ENCODE assay signal across 20 cellular contexts in the genomic region with DNA sequence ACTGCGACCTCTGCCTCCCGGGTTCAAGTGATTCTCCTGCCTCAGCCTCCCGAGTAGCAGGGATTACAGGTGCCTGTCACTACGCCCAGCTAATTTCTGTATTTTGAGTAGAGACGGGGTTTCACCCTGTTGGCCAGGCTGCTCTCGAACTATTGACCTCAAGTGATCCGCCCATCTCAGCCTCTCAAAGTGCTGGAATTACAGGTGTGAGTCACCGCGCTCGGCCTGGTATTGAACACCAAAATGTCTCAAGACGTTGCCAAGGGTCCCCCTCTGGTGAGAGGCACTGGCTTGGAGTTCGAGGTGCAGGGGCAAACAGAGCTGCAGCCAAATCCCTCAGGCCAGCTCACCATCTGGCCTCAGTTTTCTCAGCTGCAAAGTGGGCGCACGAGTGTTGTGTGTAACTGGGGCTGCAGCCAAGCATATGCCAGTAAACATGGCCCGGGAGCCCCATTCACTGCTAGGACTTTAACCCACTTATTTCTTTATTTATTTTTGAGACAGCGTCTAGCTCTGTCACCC. TPM values are rescaled to one million over a fixed set of nuclear protein-coding genes. Genes with fewer than 3 reads are reported as not detected.
DNase-seq lines count a peak whose midpoint lies in the region; ATAC-seq, FAIRE-seq and TF ChIP-seq lines count a peak whose summit lies in the region.
"Had no signal": no experiment of that assay in that cellular context is flagged by ENCODE, and none has a peak within 500 bp of the region (broad histone marks: within the 10 kb centered on the region; RNA-seq: fewer than 3 reads in every experiment).

No MANE protein-coding gene starts in this region.

- H3K36me3 Mint-ChIP-seq in activated CD8-positive, alpha-beta memory T cell treated with anti-CD3 and anti-CD28 coated beads, Interleukin-2, amount 10 ng/mL, durations not matched to agents 7 days and 5 days, result no peaks in the 10 kb centered on the region
- H3K36me3 Mint-ChIP-seq: CD4-positive, CD25-positive, alpha-beta regulatory T cell; CD8-positive, alpha-beta memory T cell had no signal

- H3K4me3 ChIP-seq in A549 (no peak overlapping the region), H7 (ENCODE audit: insufficient read depth, low read depth, low read length) (no peak overlapping the region), colonic mucosa (no peak overlapping the region), neuronal stem cell (ENCODE audit: low read length in 2 of 2) (no peak overlapping the region), brain microvascular endothelial cell (ENCODE audit: low read depth, low read length) (no peak overlapping the region)
- H3K4me3 ChIP-seq: GM23338 had no signal

- H2AFZ ChIP-seq in neuronal stem cell (ENCODE audit: low read length), result no peak overlapping the region
- H2AFZ ChIP-seq: GM23338 had no signal

- H3K9me3 Mint-ChIP-seq in activated CD8-positive, alpha-beta memory T cell treated with anti-CD3 and anti-CD28 coated beads, Interleukin-2, amount 10 ng/mL, durations not matched to agents 7 days and 5 days (ENCODE audit: low read depth), result no peaks in the 10 kb centered on the region
- H3K9me3 Mint-ChIP-seq: CD8-positive, alpha-beta memory T cell; GM23338; H9 had no signal

- H3K9me3 ChIP-seq in A549 (no peaks in the 10 kb centered on the region), colonic mucosa (no peaks in the 10 kb centered on the region), neuronal stem cell (replicated peaks in 1 of 2; ENCODE audit: control insufficient read depth in 2 of 2, insufficient read depth in 1 of 2, low read depth in 1 of 2, low read length in 2 of 2) (no peaks in the 10 kb centered on the region)
- H3K9me3 ChIP-seq: BE2C had no signal

- FAIRE-seq in A549 (lab: Jason Lieb, UNC), result no peak
- FAIRE-seq: D721Med, G401.6, GM12891 had no signal

- in situ Hi-C loops in brain microvascular endothelial cell (cut with HindIII; ENCODE audit: low pct_ligation_motif_present, low sequenced_read_pairs), result no loop called here

- H3K9ac ChIP-seq in colonic mucosa (ENCODE audit: low read depth in 2 of 2, low read length in 2 of 2) (no peak overlapping the region), neuronal stem cell (ENCODE audit: low read depth, low read length, poor library complexity) (no peak overlapping the region)

- H3K4me3 Mint-ChIP-seq in activated CD8-positive, alpha-beta memory T cell treated with anti-CD3 and anti-CD28 coated beads, Interleukin-2, amount 10 ng/mL, durations not matched to agents 7 days and 5 days, result no peak overlapping the region
- H3K4me3 Mint-ChIP-seq: CD4-positive, CD25-positive, alpha-beta regulatory T cell; CD8-positive, alpha-beta memory T cell; GM23338; H9 had no signal

- no peak overlapping the region for H3K14ac ChIP-seq in neuronal stem cell (ENCODE audit: low read length)

- POLR2A ChIA-PET in A549 (lab: Yijun Ruan, JAX), result no interaction called here

- H2BK15ac ChIP-seq in neuronal stem cell (ENCODE audit: low read length), result peak overlapping the region; percentile 55

- WGBS in A549 (ENCODE audit: missing lambda C conversion rate), result 61% methylated on average over 10 of the region's 16 CpGs
- no CpG with 5 or more reads among the region's 16 CpGs for WGBS in neuronal stem cell (ENCODE audit: extremely low coverage in 2 of 2, insufficient read length in 2 of 2, insufficient replicate concordance in 1 of 2), 2 donors

- peaks cover 22% of the 10 kb centered on the region for H3K27me3 Mint-ChIP-seq in activated CD8-positive, alpha-beta memory T cell treated with anti-CD3 and anti-CD28 coated beads, Interleukin-2, amount 10 ng/mL, durations not matched to agents 7 days and 5 days

- H4K91ac ChIP-seq in neuronal stem cell (ENCODE audit: low read depth, low read length, poor library complexity), result no peak overlapping the region

- intact Hi-C loops in colonic mucosa (cut with DNase I), result no loop called here
- intact Hi-C loops in cardiac septum (cut with DNase I), result no loop called here

- no peak overlapping the region for H2BK120ac ChIP-seq in neuronal stem cell (ENCODE audit: low read depth, low read length)

- ATAC-seq in A549, result no peak
- ATAC-seq in activated CD8-positive, alpha-beta memory T cell treated with anti-CD3 and anti-CD28 coated beads, Interleukin-2, amount 10 ng/mL, durations not matched to agents 7 days and 5 days, result no peak
- ATAC-seq: GM23338 had no signal

- H2AK5ac ChIP-seq in neuronal stem cell (ENCODE audit: low read depth, low read length), result peak overlapping the region; percentile 10

- TF ChIP-seq CTCF in A549 (IDR thresholded peaks at IDR 0.05) (no peak), colonic mucosa (IDR thresholded peaks at IDR 0.05) (no peak), brain microvascular endothelial cell (IDR thresholded peaks at IDR 0.05; ENCODE audit: low read depth, low read length, missing control alignments) (no peak)

- TF ChIP-seq EP300 in A549 (IDR thresholded peaks at IDR 0.05), result no peak

- no peak overlapping the region for H3K18ac ChIP-seq in neuronal stem cell (ENCODE audit: low read length)

- no peak overlapping the region for H4K8ac ChIP-seq in neuronal stem cell (ENCODE audit: low read depth, low read length)

- DNase-seq in A549 (ENCODE audit: low read depth in 1 of 2, low spot score in 1 of 2) (peak in 1 of 2 experiments; percentile 51), H7 (peak; percentile 8), colonic mucosa (peak; percentile 49), neuronal stem cell (ENCODE audit: low spot score) (no peak), brain microvascular endothelial cell (no peak), cardiac septum (ENCODE audit: low spot score) (no peak)
- no peak for DNase-seq in activated CD8-positive, alpha-beta memory T cell treated with anti-CD3 and anti-CD28 coated beads, Interleukin-2, amount 10 ng/mL, durations not matched to agents 7 days and 5 days
- DNase-seq: ACHN; BE2C; C1 segment of cervical spinal cord; CD4-positive, CD25-positive, alpha-beta regulatory T cell; CD8-positive, alpha-beta memory T cell; COR-L47; H9 had no signal

- H3K4me1 ChIP-seq in A549, result peaks cover 51% of the 10 kb centered on the region
- H3K4me1 ChIP-seq in colonic mucosa, result peaks cover 4% of the 10 kb centered on the region
- H3K4me1 ChIP-seq in neuronal stem cell (ENCODE audit: control insufficient read depth in 2 of 2, insufficient read depth in 1 of 2, low read depth in 1 of 2, low read length in 2 of 2), result no peaks in the 10 kb centered on the region
- H3K4me1 ChIP-seq: BE2C had no signal

- H3K27me3 ChIP-seq in H7 (ENCODE audit: control insufficient read depth, insufficient read depth, low read length) (no peaks in the 10 kb centered on the region), colonic mucosa (no peaks in the 10 kb centered on the region), neuronal stem cell (ENCODE audit: control insufficient read depth in 3 of 3, insufficient read depth in 3 of 3, low read depth in 1 of 3, low read length in 3 of 3) (peaks cover 0 to 3% (median 0%) of the 10 kb centered on the region in 3 experiments), brain microvascular endothelial cell (replicated peaks) (no peaks in the 10 kb centered on the region)

- H3K36me3 ChIP-seq in H7 (replicated peaks; ENCODE audit: control insufficient read depth, insufficient read depth, low read length) (no peaks in the 10 kb centered on the region), colonic mucosa (no peaks in the 10 kb centered on the region), neuronal stem cell (replicated peaks in 1 of 2; ENCODE audit: control insufficient read depth in 2 of 2, insufficient read depth in 2 of 2, low read length in 2 of 2) (no peaks in the 10 kb centered on the region), brain microvascular endothelial cell (replicated peaks) (no peaks in the 10 kb centered on the region)
- H3K36me3 ChIP-seq: BE2C had no signal

- H2BK5ac ChIP-seq in neuronal stem cell (ENCODE audit: low read length), result no peak overlapping the region

- H3K27ac ChIP-seq in A549 (peak overlapping the region in 1 of 2 experiments; percentile 33; a peak in 1 of 6 replicates), colonic mucosa (no peak overlapping the region), neuronal stem cell (replicated peaks; ENCODE audit: low read length) (no peak overlapping the region), brain microvascular endothelial cell (no peak overlapping the region)

- no peak overlapping the region for H3K4ac ChIP-seq in neuronal stem cell (ENCODE audit: low read length)

- H2BK12ac ChIP-seq in neuronal stem cell (ENCODE audit: low read length), result no peak overlapping the region

- H3K4me2 ChIP-seq in A549 (no peak overlapping the region), neuronal stem cell (ENCODE audit: insufficient read depth, low read length, poor library complexity, severe bottlenecking) (no peak overlapping the region)
- H3K4me2 ChIP-seq: GM23338 had no signal

- peaks cover 3% of the 10 kb centered on the region for H3K4me1 Mint-ChIP-seq in activated CD8-positive, alpha-beta memory T cell treated with anti-CD3 and anti-CD28 coated beads, Interleukin-2, amount 10 ng/mL, durations not matched to agents 7 days and 5 days
- H3K4me1 Mint-ChIP-seq: GM23338 had no signal

- TF ChIP-seq POLR2A in A549 (IDR thresholded peaks at IDR 0.05; ENCODE audit: low read length), result no peak

- H3K23ac ChIP-seq in neuronal stem cell (ENCODE audit: low read depth, low read length, poor library complexity), result no peak overlapping the region

- no peak overlapping the region for H3K27ac Mint-ChIP-seq in activated CD8-positive, alpha-beta memory T cell treated with anti-CD3 and anti-CD28 coated beads, Interleukin-2, amount 10 ng/mL, durations not matched to agents 7 days and 5 days
- H3K27ac Mint-ChIP-seq: CD4-positive, CD25-positive, alpha-beta regulatory T cell; GM23338; H9 had no signal

- H3K79me1 ChIP-seq in neuronal stem cell (ENCODE audit: low read depth, low read length), result no peaks in the 10 kb centered on the region

- CTCF ChIA-PET in A549 (lab: Yijun Ruan, JAX), result interaction anchor here (1.1 to 7.5 kb wide), 4 partner anchors 10 to 411 kb away, joined by 3 to 57 read pairs (median 16); partner anchors contain the start of gene TJP3
- CTCF ChIA-PET in activated CD8-positive, alpha-beta memory T cell treated with anti-CD3 and anti-CD28 coated beads, Interleukin-2, amount 10 ng/mL, durations not matched to agents 7 days and 5 days (lab: Charles Lee), result interaction anchor here (1.7 kb wide), 1 partner anchor 49 kb away, joined by 4 read pairs; no protein-coding TSS in a partner anchor

- no peak for TF ChIP-seq RAD21 in A549 (conservative IDR thresholded peaks at IDR 0.05 in 1 of 2, IDR thresholded peaks at IDR 0.05 in 1 of 2)

RNA-seq across cellular contexts. Expression of gene TJP3, which starts 8.0 kb away (rescaled TPM):
- 2.3 and 4.0 TPM in 2 replicates for polyA plus RNA-seq in A549 (2011; rRNA removed)
- polyA plus RNA-seq in A549 (2012; cell fraction: cytosol; rRNA removed), result 0.90 and 1.1 TPM in 2 replicates
- 0.89 and 2.1 TPM in 2 replicates for polyA plus RNA-seq in A549 (2012; cell fraction: nucleus; rRNA removed)
- polyA plus RNA-seq in A549 (2017; fragmentation: RNase III; extraction: RNeasy Plus Mini Kit Qiagen cat#74134 plus additional on column Dnase treatment), result 1.4 to 1.8 TPM (median 1.5 TPM) in 3 replicates
- 2.1 and 3.7 TPM in 2 replicates for polyA minus RNA-seq in A549 (2011; rRNA and poly(A)+ RNA removed)
- total RNA-seq in H7 (2014; rRNA removed; shearing (Covaris generic)), result 10.7 and 18.8 TPM in 2 replicates
- 100 to 1,000 TPM; 268 to 296 TPM for total RNA-seq in colonic mucosa
- polyA plus RNA-seq in neuronal stem cell (2013, experiment 1 of 2), result 23.4 TPM
- polyA plus RNA-seq in neuronal stem cell (2013, experiment 2 of 2), result 21.0 TPM
- total RNA-seq in activated CD8-positive, alpha-beta memory T cell treated with anti-CD3 and anti-CD28 coated beads, Interleukin-2, amount 10 ng/mL, durations not matched to agents 7 days and 5 days, result 1 to 10 TPM; 1.0 to 1.3 TPM
- total RNA-seq in cardiac septum, result not detected

RNA-seq across cellular contexts. Expression of gene PIP5K1C, which starts 15.9 kb away (rescaled TPM):
- polyA plus RNA-seq in A549 (2011; rRNA removed) (2.6 and 3.5 TPM in 2 replicates), A549 (2017; fragmentation: RNase III; extraction: RNeasy Plus Mini Kit Qiagen cat#74134 plus additional on column Dnase treatment) (8.1 to 9.5 TPM (median 9.3 TPM) in 3 replicates)
- 4.9 and 7.4 TPM in 2 replicates for polyA plus RNA-seq in A549 (2012; cell fraction: cytosol; rRNA removed)
- 10.6 and 12.2 TPM in 2 replicates for polyA plus RNA-seq in A549 (2012; cell fraction: nucleus; rRNA removed)
- 14.5 and 17.1 TPM in 2 replicates for polyA minus RNA-seq in A549 (2011; rRNA and poly(A)+ RNA removed)
- 13.7 and 15.6 TPM in 2 replicates for total RNA-seq in H7 (2014; rRNA removed; shearing (Covaris generic))
- total RNA-seq in colonic mucosa (10 to 100 TPM; 22.8 to 31.2 TPM), cardiac septum (38.2 TPM)
- polyA plus RNA-seq in neuronal stem cell (2013, experiment 1 of 2), result 25.4 TPM
- 24.7 TPM for polyA plus RNA-seq in neuronal stem cell (2013, experiment 2 of 2)
- 10 to 100 TPM; 23.9 to 37.7 TPM for total RNA-seq in activated CD8-positive, alpha-beta memory T cell treated with anti-CD3 and anti-CD28 coated beads, Interleukin-2, amount 10 ng/mL, durations not matched to agents 7 days and 5 days

RNA-seq across cellular contexts. Expression of gene APBA3, which starts 45.3 kb away (rescaled TPM):
- 5.5 and 6.9 TPM in 2 replicates for polyA plus RNA-seq in A549 (2011; rRNA removed)
- polyA plus RNA-seq in A549 (2012; cell fraction: cytosol; rRNA removed), result 12.6 and 17.7 TPM in 2 replicates
- 52.5 and 64.9 TPM in 2 replicates for polyA plus RNA-seq in A549 (2012; cell fraction: nucleus; rRNA removed)
- 8.7 to 10.0 TPM (median 9.8 TPM) in 3 replicates for polyA plus RNA-seq in A549 (2017; fragmentation: RNase III; extraction: RNeasy Plus Mini Kit Qiagen cat#74134 plus additional on column Dnase treatment)
- polyA minus RNA-seq in A549 (2011; rRNA and poly(A)+ RNA removed), result 4.7 and 5.7 TPM in 2 replicates
- 36.8 and 37.3 TPM in 2 replicates for total RNA-seq in H7 (2014; rRNA removed; shearing (Covaris generic))
- 10 to 100 TPM; 21.0 to 29.3 TPM for total RNA-seq in colonic mucosa
- 19.0 TPM for polyA plus RNA-seq in neuronal stem cell (2013, experiment 1 of 2)
- polyA plus RNA-seq in neuronal stem cell (2013, experiment 2 of 2), result 17.8 TPM
- 10 to 100 TPM; 50.3 to 65.5 TPM for total RNA-seq in activated CD8-positive, alpha-beta memory T cell treated with anti-CD3 and anti-CD28 coated beads, Interleukin-2, amount 10 ng/mL, durations not matched to agents 7 days and 5 days
- 12.5 TPM for total RNA-seq in cardiac septum

RNA-seq across cellular contexts. Expression of gene MRPL54, which starts 46.3 kb away (rescaled TPM):
- 27.1 and 30.8 TPM in 2 replicates for polyA plus RNA-seq in A549 (2011; rRNA removed)
- polyA plus RNA-seq in A549 (2012; cell fraction: cytosol; rRNA removed), result 73.1 and 78.8 TPM in 2 replicates
- polyA plus RNA-seq in A549 (2012; cell fraction: nucleus; rRNA removed), result 37.9 and 44.6 TPM in 2 replicates
- polyA plus RNA-seq in A549 (2017; fragmentation: RNase III; extraction: RNeasy Plus Mini Kit Qiagen cat#74134 plus additional on column Dnase treatment), result 45.3 to 48.9 TPM (median 47.5 TPM) in 3 replicates
- 5.1 and 8.6 TPM in 2 replicates for polyA minus RNA-seq in A549 (2011; rRNA and poly(A)+ RNA removed)
- total RNA-seq in H7 (2014; rRNA removed; shearing (Covaris generic)), result 56.3 and 62.1 TPM in 2 replicates
- total RNA-seq in colonic mucosa, result 10 to 100 TPM; 73.7 to 86.9 TPM
- 39.9 TPM for polyA plus RNA-seq in neuronal stem cell (2013, experiment 1 of 2)
- polyA plus RNA-seq in neuronal stem cell (2013, experiment 2 of 2), result 40.6 TPM
- 10 to 100 TPM; 74.0 to 89.8 TPM for total RNA-seq in activated CD8-positive, alpha-beta memory T cell treated with anti-CD3 and anti-CD28 coated beads, Interleukin-2, amount 10 ng/mL, durations not matched to agents 7 days and 5 days
- total RNA-seq in cardiac septum, result 81.4 TPM

RNA-seq across cellular contexts. Expression of gene RAX2, which starts 55.8 kb away (rescaled TPM):
- polyA plus RNA-seq in A549 (2011; rRNA removed), result not detected in 2 replicates
- polyA plus RNA-seq in A549 (2012; cell fraction: cytosol; rRNA removed), result not detected in 2 replicates
- not detected in 2 replicates for polyA plus RNA-seq in A549 (2012; cell fraction: nucleus; rRNA removed)
- polyA plus RNA-seq in A549 (2017; fragmentation: RNase III; extraction: RNeasy Plus Mini Kit Qiagen cat#74134 plus additional on column Dnase treatment), result not detected in 3 replicates
- polyA minus RNA-seq in A549 (2011; rRNA and poly(A)+ RNA removed), result not detected in 2 replicates
- total RNA-seq in H7 (2014; rRNA removed; shearing (Covaris generic)), result not detected in 2 replicates
- total RNA-seq in colonic mucosa, result not detected
- polyA plus RNA-seq in neuronal stem cell (2013, experiment 1 of 2), result 0.01 TPM
- polyA plus RNA-seq in neuronal stem cell (2013, experiment 2 of 2), result 0.03 TPM
- not detected for total RNA-seq in activated CD8-positive, alpha-beta memory T cell treated with anti-CD3 and anti-CD28 coated beads, Interleukin-2, amount 10 ng/mL, durations not matched to agents 7 days and 5 days
- not detected for total RNA-seq in cardiac septum
- total RNA-seq: A172; CD4-positive, CD25-positive, alpha-beta regulatory T cell; CD8-positive, alpha-beta memory T cell; GM23338; H9; HT-29 had no signal
- polyA plus RNA-seq: CD8-positive, alpha-beta memory T cell had no signal

Comparison
In these comparisons a context has a peak if more than half of its experiments do, and no peak if none do; other contexts are left out.
1. DNase-seq: peak in H7 (single experiment) and colonic mucosa (single experiment); none in neuronal stem cell (single experiment), brain microvascular endothelial cell (single experiment), activated CD8-positive, alpha-beta memory T cell treated with anti-CD3 and anti-CD28 coated beads, Interleukin-2, amount 10 ng/mL, durations not matched to agents 7 days and 5 days (single experiment) and cardiac septum (single experiment).
2. RNA of gene TJP3, which starts 8.0 kb away (total RNA-seq): 268 to 296 TPM in colonic mucosa; 10.7 to 18.8 TPM in H7, 1.0 to 1.3 TPM in activated CD8-positive, alpha-beta memory T cell treated with anti-CD3 and anti-CD28 coated beads, Interleukin-2, amount 10 ng/mL, durations not matched to agents 7 days and 5 days and not detected in cardiac septum (single experiment); every median in the first group is over 10 times any median in the second.